ENCODE assay signal across 9 cellular contexts in genomic region chr2:43482974-43483373, GRCh38.
DNase-seq lines count a peak whose midpoint lies in the region; ATAC-seq and FAIRE-seq lines count a peak whose summit lies in the region.
"Had no signal": no experiment of that assay in that cellular context is flagged by ENCODE, and none has a peak within 500 bp of the region (broad histone marks: within the 10 kb centered on the region; RNA-seq: fewer than 3 reads in every experiment).

No MANE protein-coding gene starts in this region.

- H3K4me2 ChIP-seq in skeletal muscle satellite cell (ENCODE audit: low read length), result peak overlapping the region; percentile 31

- H3K4me1 ChIP-seq in duodenal mucosa (ENCODE audit: control insufficient read depth in 1 of 2, insufficient read depth in 2 of 2, low read length in 2 of 2) (peaks cover 7 to 15% of the 10 kb centered on the region in 2 donors), skeletal muscle satellite cell (ENCODE audit: control insufficient read depth, insufficient read depth, low read length) (peaks cover 36% of the 10 kb centered on the region)

- peaks cover 0 to 5% of the 10 kb centered on the region in 2 donors for H3K36me3 ChIP-seq in duodenal mucosa (ENCODE audit: control insufficient read depth in 1 of 2, insufficient read depth in 2 of 2, low read length in 2 of 2)
- H3K36me3 ChIP-seq in skeletal muscle satellite cell (ENCODE audit: insufficient read depth, low read length), result no peaks in the 10 kb centered on the region
- H3K36me3 ChIP-seq: cardiac muscle cell had no signal

- H3K27ac ChIP-seq in duodenal mucosa (ENCODE audit: low read depth, low read length), result peak overlapping the region; percentile 6
- H3K27ac ChIP-seq: cardiac muscle cell had no signal

- H3K9me3 ChIP-seq in duodenal mucosa (ENCODE audit: control insufficient read depth in 1 of 2, low read length in 2 of 2), result no peaks in the 10 kb centered on the region
- no peaks in the 10 kb centered on the region for H3K9me3 ChIP-seq in skeletal muscle satellite cell (replicated peaks; ENCODE audit: low read length)

- FAIRE-seq in GM19239 (lab: Jason Lieb, UNC), result peak; percentile 96

- intact Hi-C loops in posterior cingulate gyrus (cut with DNase I), result loop anchor here (2.0 to 10.0 kb wide), 4 partner anchors 456 to 656 kb away; no protein-coding TSS in a partner anchor

- ATAC-seq in HG03196 (IDR thresholded peaks at IDR 0.05; ENCODE audit: unreplicated experiment), result peak; percentile 63

- H3K9ac ChIP-seq in duodenal mucosa (ENCODE audit: low read depth in 1 of 2, low read length in 2 of 2), result peak overlapping the region in 1 of 2 donors; percentile 37
- peak overlapping the region; percentile 54 for H3K9ac ChIP-seq in skeletal muscle satellite cell (ENCODE audit: low read depth, low read length)

- DNase-seq in GM19239 (ENCODE audit: insufficient read length, low spot score) (no peak), posterior cingulate gyrus (no peak), globus pallidus (ENCODE audit: low spot score) (no peak), mucosa of gallbladder (ENCODE audit: low spot score) (no peak)
- DNase-seq in activated CD4-positive, alpha-beta T cell treated with anti-CD3 and anti-CD28 coated beads, Interleukin-2, amount 50 U/mL, for 4 hours, result no peak

- H3K4me3 ChIP-seq in duodenal mucosa (ENCODE audit: low read depth in 1 of 2, low read length in 2 of 2) (peak overlapping the region in 1 of 2 donors; percentile 0), skeletal muscle satellite cell (ENCODE audit: low read length) (no peak overlapping the region)
- H3K4me3 ChIP-seq: cardiac muscle cell had no signal

- H3K27me3 ChIP-seq in duodenal mucosa (ENCODE audit: control insufficient read depth in 1 of 2, insufficient read depth in 2 of 2, low read length in 2 of 2) (no peaks in the 10 kb centered on the region), skeletal muscle satellite cell (ENCODE audit: control insufficient read depth, insufficient read depth, low read length) (no peaks in the 10 kb centered on the region)
- H3K27me3 ChIP-seq: cardiac muscle cell had no signal
